In genomic region chr1:113759341-113760101, GRCh38 we compare ENCODE assay signal across 8 cellular contexts. TPM values are rescaled to one million over a fixed set of nuclear protein-coding genes. Genes with fewer than 3 reads are reported as not detected.
DNase-seq lines count a peak whose midpoint lies in the region; ATAC-seq, FAIRE-seq and TF ChIP-seq lines count a peak whose summit lies in the region.

TSS of gene PHTF1 (minus strand) at chr1:113759486. CDS start at chr1:113758703, 783 bp downstream.

- H3K27me3 ChIP-seq in pancreas (no peaks in the 10 kb centered on the region), transverse colon (no peaks in the 10 kb centered on the region)

- TF ChIP-seq POLR2A in GM10847 (IDR thresholded peaks at IDR 0.05; ENCODE audit: extremely low read depth, insufficient read length) (peak; percentile 72), transverse colon (IDR thresholded peaks at IDR 0.05) (peak; percentile 71)

- no peaks in the 10 kb centered on the region for H3K9me3 Mint-ChIP-seq in activated naive CD8-positive, alpha-beta T cell treated with anti-CD3 and anti-CD28 coated beads, Interleukin-2, amount 10 ng/mL, durations not matched to agents 7 days and 5 days

- H3K27ac ChIP-seq in pancreas (peak within 1 kb of the TSS; percentile 87 to 93 (median 91)), transverse colon (peak within 1 kb of the TSS; percentile 94 to 98 (median 94))

- H3K4me1 Mint-ChIP-seq in activated naive CD8-positive, alpha-beta T cell treated with anti-CD3 and anti-CD28 coated beads, Interleukin-2, amount 10 ng/mL, durations not matched to agents 7 days and 5 days, result peaks cover 29% of the 10 kb centered on the region

- in situ Hi-C loops in transverse colon (cut with MboI; ENCODE audit: low pct_ligation_motif_present in 1 of 4, low pct_unique_long_range_greater_than_20kb in 1 of 4, low sequenced_read_pairs in 3 of 4), result no loop called here

- FAIRE-seq in pancreas (lab: Jason Lieb, UNC), result no peak

- H3K9me3 ChIP-seq in pancreas (no peaks in the 10 kb centered on the region), transverse colon (no peaks in the 10 kb centered on the region)

- WGBS in pancreas, 2 donors, result 0% methylated on average over 44 to 45 of the region's 45 CpGs
- WGBS in transverse colon (ENCODE audit: low coverage in 1 of 2), 2 donors, result 0 to 1% methylated on average over 2 to 44 of the region's 45 CpGs

- POLR2A ChIA-PET in activated naive CD8-positive, alpha-beta T cell treated with anti-CD3 and anti-CD28 coated beads, Interleukin-2, amount 10 ng/mL, durations not matched to agents 7 days and 5 days (lab: Charles Lee), result interaction anchor here (0.7 to 2.9 kb wide), 13 partner anchors 9 to 216 kb away, joined by 3 to 23 read pairs (median 3); partner anchors contain the start of genes HIPK1 and RSBN1

- no peak for TF ChIP-seq EP300 in transverse colon (IDR thresholded peaks at IDR 0.05; ENCODE audit: low read depth)

- no peaks in the 10 kb centered on the region for H3K27me3 Mint-ChIP-seq in activated naive CD8-positive, alpha-beta T cell treated with anti-CD3 and anti-CD28 coated beads, Interleukin-2, amount 10 ng/mL, durations not matched to agents 7 days and 5 days

- DNase-seq in HFF-Myc (ENCODE audit: extremely low read depth, low read depth) (no peak), MV-4-11 (lab: John Stamatoyannopoulos, UW) (peak; percentile 77), SKM-1 treated with dmso at 0.1 percent for 144 hours (lab: John Stamatoyannopoulos, UW; ENCODE audit: unreplicated experiment) (peak; percentile 75), Right ventricle myocardium superior (peak; percentile 86), pancreas (peak; percentile 61 to 89 (median 74)), transverse colon (peak; percentile 75)
- peak; percentile 74 for DNase-seq in activated naive CD8-positive, alpha-beta T cell treated with anti-CD3 and anti-CD28 coated beads, Interleukin-2, amount 10 ng/mL, durations not matched to agents 7 days and 5 days

- H3K4me3 ChIP-seq in HFF-Myc (replicated peaks; ENCODE audit: low read depth, low read length), result peak within 1 kb of the TSS; percentile 73
- peak within 1 kb of the TSS; percentile 78 to 99 (median 96) for H3K4me3 ChIP-seq in pancreas
- peak within 1 kb of the TSS; percentile 88 to 100 (median 98) for H3K4me3 ChIP-seq in transverse colon

- intact Hi-C loops in Right ventricle myocardium superior (cut with DNase I), result loop anchor here (10.0 kb wide), 1 partner anchor 55 kb away; the partner anchor contains the start of gene RSBN1
- intact Hi-C loops in pancreas (cut with DNase I), result no loop called here
- intact Hi-C loops in transverse colon (cut with DNase I; ENCODE audit: low total_unique reads), result no loop called here

- H3K36me3 ChIP-seq in pancreas (no peaks in the 10 kb centered on the region), transverse colon (no peaks in the 10 kb centered on the region)

- TF ChIP-seq CTCF in HFF-Myc (IDR thresholded peaks at IDR 0.05; ENCODE audit: low read depth, low read length, missing control alignments) (no peak), pancreas (IDR thresholded peaks at IDR 0.05) (no peak), transverse colon (IDR thresholded peaks at IDR 0.05) (no peak)

- H3K27ac Mint-ChIP-seq in activated naive CD8-positive, alpha-beta T cell treated with anti-CD3 and anti-CD28 coated beads, Interleukin-2, amount 10 ng/mL, durations not matched to agents 7 days and 5 days, result peak within 1 kb of the TSS; percentile 96

- ATAC-seq in activated naive CD8-positive, alpha-beta T cell treated with anti-CD3 and anti-CD28 coated beads, Interleukin-2, amount 10 ng/mL, durations not matched to agents 7 days and 5 days (ENCODE audit: low read depth), result peak; percentile 80
- ATAC-seq in Right ventricle myocardium superior (ENCODE audit: poor library complexity), result peak; percentile 95
- peak; percentile 77 to 94 (median 84) for ATAC-seq in pancreas

- H3K36me3 Mint-ChIP-seq in activated naive CD8-positive, alpha-beta T cell treated with anti-CD3 and anti-CD28 coated beads, Interleukin-2, amount 10 ng/mL, durations not matched to agents 7 days and 5 days, result peaks cover 20% of the 10 kb centered on the region

- peak within 1 kb of the TSS; percentile 96 for H3K4me3 Mint-ChIP-seq in activated naive CD8-positive, alpha-beta T cell treated with anti-CD3 and anti-CD28 coated beads, Interleukin-2, amount 10 ng/mL, durations not matched to agents 7 days and 5 days

- H3K4me1 ChIP-seq in pancreas, result peaks cover 0 to 11% (median 7%) of the 10 kb centered on the region in 3 donors
- H3K4me1 ChIP-seq in transverse colon, result peaks cover 4 to 21% (median 7%) of the 10 kb centered on the region in 4 donors

RNA-seq across cellular contexts. Expression of gene PHTF1, which starts in this region (rescaled TPM):
- total RNA-seq in activated naive CD8-positive, alpha-beta T cell treated with anti-CD3 and anti-CD28 coated beads, Interleukin-2, amount 10 ng/mL, durations not matched to agents 7 days and 5 days, result 10 to 100 TPM; 19.2 to 22.6 TPM
- total RNA-seq in Right ventricle myocardium superior (6.5 TPM), pancreas (10 to 100 TPM in 2 of 6 donors, 1 to 10 TPM in 4; 4.6 to 12.9 (median 6.8) TPM), transverse colon (10 to 100 TPM in 2 of 4 donors, 1 to 10 TPM in 2; 1.5 to 17.8 (median 6.9) TPM)
- polyA plus RNA-seq in pancreas, result 1 to 10 TPM; 5.3 to 7.0 TPM
